20 cellular contexts compared by ENCODE assay signal in genomic region chr5:178216779-178217178, GRCh38. TPM values are rescaled to one million over a fixed set of nuclear protein-coding genes. Genes with fewer than 3 reads are reported as not detected.
DNase-seq lines count a peak whose midpoint lies in the region; ATAC-seq and TF ChIP-seq lines count a peak whose summit lies in the region.
"Had no signal": no experiment of that assay in that cellular context is flagged by ENCODE, and none has a peak within 500 bp of the region (broad histone marks: within the 10 kb centered on the region; RNA-seq: fewer than 3 reads in every experiment).

No MANE protein-coding gene starts in this region.

- no peak overlapping the region for H3K4ac ChIP-seq in mesendoderm (ENCODE audit: low read depth, low read length)

- H4K5ac ChIP-seq in mesendoderm (ENCODE audit: low read length) = no peak overlapping the region

- H3K27ac ChIP-seq in mucosa of rectum (ENCODE audit: low read depth in 2 of 2, low read length in 2 of 2) (peak overlapping the region; percentile 95 to 98), mesendoderm (ENCODE audit: low read depth, low read length) (no peak overlapping the region), thyroid gland (no peak overlapping the region)
- H3K27ac ChIP-seq: BLaER1 treated with 17β-estradiol and CSF1 and Interleukin-3, amounts not matched to agents 10 nM and 100 nM had no signal

- no peak overlapping the region for H3K56ac ChIP-seq in mesendoderm (ENCODE audit: low read length)

- TF ChIP-seq CTCF in CD14-positive monocyte (IDR thresholded peaks at IDR 0.05) = no peak
- no peak for TF ChIP-seq CTCF in WTC11 (IDR thresholded peaks at IDR 0.05)
- no peak for TF ChIP-seq CTCF in thyroid gland (IDR thresholded peaks at IDR 0.05)

- H3K4me1 Mint-ChIP-seq in activated T-cell treated with anti-CD3 and anti-CD28 coated beads, Interleukin-2, amount 50 U/mL, for 24 hours (ENCODE audit: low read depth) = peaks cover 23% of the 10 kb centered on the region
- peaks cover 36% of the 10 kb centered on the region for H3K4me1 Mint-ChIP-seq in CD14-positive monocyte
- peaks cover 13% of the 10 kb centered on the region for H3K4me1 Mint-ChIP-seq in WTC11

- no peak overlapping the region for H3K4me3 ChIP-seq in mucosa of rectum (ENCODE audit: low read length in 2 of 2)
- no peak overlapping the region for H3K4me3 ChIP-seq in mesendoderm (ENCODE audit: low read length)
- H3K4me3 ChIP-seq in thyroid gland (replicated peaks in 1 of 3) = no peak overlapping the region
- H3K4me3 ChIP-seq: BLaER1 treated with 17β-estradiol and CSF1 and Interleukin-3, amounts not matched to agents 10 nM and 100 nM had no signal

- intact Hi-C loops in CD14-positive monocyte (cut with micrococcal nuclease) (no loop called here), thyroid gland (cut with DNase I) (no loop called here)

- H2BK120ac ChIP-seq in mesendoderm (ENCODE audit: low read depth, low read length) = no peak overlapping the region

- peaks cover 96% of the 10 kb centered on the region for H3K36me3 Mint-ChIP-seq in activated T-cell treated with anti-CD3 and anti-CD28 coated beads, Interleukin-2, amount 50 U/mL, for 24 hours (ENCODE audit: low read depth)
- H3K36me3 Mint-ChIP-seq in CD14-positive monocyte (peaks cover 69 to 92% of the 10 kb centered on the region in 2 donors), WTC11 (peaks cover 70% of the 10 kb centered on the region)

- H2AK5ac ChIP-seq in mesendoderm (ENCODE audit: low read length) = no peak overlapping the region

- no peak overlapping the region for H2BK5ac ChIP-seq in mesendoderm (ENCODE audit: low read length)

- H3K9ac ChIP-seq in mucosa of rectum (ENCODE audit: low read depth in 1 of 2, low read length in 2 of 2) (peak overlapping the region; percentile 48 to 55), mesendoderm (ENCODE audit: low read length) (no peak overlapping the region)

- POLR2A ChIA-PET in WTC11 (lab: Charles Lee) = no interaction called here

- H3K27ac Mint-ChIP-seq in activated T-cell treated with anti-CD3 and anti-CD28 coated beads, Interleukin-2, amount 50 U/mL, for 24 hours = peak overlapping the region; percentile 94
- H3K27ac Mint-ChIP-seq in CD14-positive monocyte (peak overlapping the region in 4 of 7 donors; percentile 21 to 73 (median 40)), WTC11 (no peak overlapping the region)

- H3K79me2 ChIP-seq in mesendoderm (ENCODE audit: control insufficient read depth, insufficient read depth, low read length) = no peaks in the 10 kb centered on the region

- no peak overlapping the region for H3K4me2 ChIP-seq in mesendoderm (ENCODE audit: low read length)

- peaks cover 50 to 66% of the 10 kb centered on the region in 2 donors for H3K36me3 ChIP-seq in mucosa of rectum (ENCODE audit: control insufficient read depth in 2 of 2, insufficient read depth in 2 of 2, low read length in 2 of 2)
- peaks cover 23% of the 10 kb centered on the region for H3K36me3 ChIP-seq in mesendoderm (ENCODE audit: control insufficient read depth, insufficient read depth, low read length)
- H3K36me3 ChIP-seq in thyroid gland = peaks cover 44 to 58% of the 10 kb centered on the region in 2 donors

- H3K4me1 ChIP-seq in mucosa of rectum (ENCODE audit: control insufficient read depth in 2 of 2, insufficient read depth in 2 of 2, low read length in 2 of 2) (peaks cover 50 to 53% of the 10 kb centered on the region in 2 donors), mesendoderm (ENCODE audit: control insufficient read depth, low read depth, low read length) (no peaks in the 10 kb centered on the region), thyroid gland (no peaks in the 10 kb centered on the region)

- no peak overlapping the region for H2BK15ac ChIP-seq in mesendoderm (replicated peaks; ENCODE audit: low read depth)

- no peaks in the 10 kb centered on the region for H3K79me1 ChIP-seq in mesendoderm (ENCODE audit: low read length)

- H4K8ac ChIP-seq in mesendoderm (ENCODE audit: low read depth, low read length) = no peak overlapping the region

- CTCF ChIA-PET in WTC11 (lab: Charles Lee) = interaction anchor here (0.6 to 1.2 kb wide), 2 partner anchors 20 to 1873 kb away, joined by 3 read pairs; no protein-coding TSS in a partner anchor

- WGBS in mesendoderm (ENCODE audit: extremely low coverage, insufficient coverage, low lambda C conversion rate) = no CpG with 5 or more reads among the region's 3 CpGs
- 87 to 91% methylated on average over 3 of the region's 3 CpGs for WGBS in thyroid gland, 2 donors

- no peak for ATAC-seq in WTC11

- no peaks in the 10 kb centered on the region for H3K9me3 ChIP-seq in mucosa of rectum (ENCODE audit: control insufficient read depth in 2 of 2, low read length in 2 of 2)
- H3K9me3 ChIP-seq in thyroid gland = no peaks in the 10 kb centered on the region
- H3K9me3 ChIP-seq: BLaER1 treated with 17β-estradiol and CSF1 and Interleukin-3, amounts not matched to agents 10 nM and 100 nM had no signal

- no peak for DNase-seq in activated T-cell treated with anti-CD3 and anti-CD28 coated beads, Interleukin-2, amount 50 U/mL, for 24 hours
- no peak for DNase-seq in activated T-cell treated with anti-CD3 and anti-CD28 coated beads, Interleukin-2, amount 50 U/mL, for 1 hour
- peak; percentile 22 for DNase-seq in CD14-positive monocyte (ENCODE audit: low spot score)
- no peak for DNase-seq in WTC11 (ENCODE audit: low spot score)
- no peak for DNase-seq in mesendoderm
- DNase-seq in nucleus accumbens (lab: John Stamatoyannopoulos, UW) = no peak
- DNase-seq in thyroid gland = no peak
- DNase-seq: 8988T, DMS 273 treated with DMSO at 0.1 percent for 48 hours, H9, IMR-90, NCI-H1417 treated with DMSO at 0.1 percent for 48 hours, NCI-H2029, NCI-H2171 treated with DMSO at 0.1 percent for 48 hours, NCI-H82 had no signal

- H3K27me3 Mint-ChIP-seq in activated T-cell treated with anti-CD3 and anti-CD28 coated beads, Interleukin-2, amount 50 U/mL, for 24 hours = no peaks in the 10 kb centered on the region
- H3K27me3 Mint-ChIP-seq in CD14-positive monocyte (ENCODE audit: low read depth in 3 of 3) (peaks cover 0 to 1% (median 1%) of the 10 kb centered on the region in 3 donors), WTC11 (ENCODE audit: low read depth) (0 out of 2 replicates have a peak, but pooled peaks cover 2% of the 10 kb centered on the region)

- no peak overlapping the region for H3K18ac ChIP-seq in mesendoderm (ENCODE audit: low read length)

- no peak overlapping the region for H3K4me3 Mint-ChIP-seq in activated T-cell treated with anti-CD3 and anti-CD28 coated beads, Interleukin-2, amount 50 U/mL, for 24 hours
- H3K4me3 Mint-ChIP-seq in CD14-positive monocyte (no peak overlapping the region), WTC11 (no peak overlapping the region)
- H3K4me3 Mint-ChIP-seq: H9 had no signal

- no peak for TF ChIP-seq POLR2A in thyroid gland (IDR thresholded peaks at IDR 0.05)

- H3K23ac ChIP-seq in mesendoderm (ENCODE audit: low read length) = no peak overlapping the region

- H3K27me3 ChIP-seq in mucosa of rectum (ENCODE audit: control insufficient read depth in 2 of 2, insufficient read depth in 2 of 2, low read length in 2 of 2) (no peaks in the 10 kb centered on the region), mesendoderm (ENCODE audit: insufficient read depth, low read length, poor library complexity) (no peaks in the 10 kb centered on the region), thyroid gland (no peaks in the 10 kb centered on the region)
- H3K27me3 ChIP-seq: BLaER1 treated with 17β-estradiol and CSF1 and Interleukin-3, amounts not matched to agents 10 nM and 100 nM had no signal

- H3K9me3 Mint-ChIP-seq in activated T-cell treated with anti-CD3 and anti-CD28 coated beads, Interleukin-2, amount 50 U/mL, for 24 hours = no peaks in the 10 kb centered on the region
- H3K9me3 Mint-ChIP-seq in CD14-positive monocyte (peaks cover 0 to 5% (median 0%) of the 10 kb centered on the region in 7 donors), WTC11 (no peaks in the 10 kb centered on the region; the same call in 1 of the 2 replicates)
- H3K9me3 Mint-ChIP-seq: H9 had no signal

TF ChIP-seq in WTC11, 78 proteins besides CTCF, POLR2A, EP300 and RAD21:
- TF ChIP-seq AR (CRISPR knock-in tag; IDR thresholded peaks at IDR 0.05) = 0 out of 2 replicates have a peak, but pooled peaks have one; percentile 38
- TF ChIP-seq TEAD4 (CRISPR knock-in tag; IDR thresholded peaks at IDR 0.05) = no peak

RNA-seq across cellular contexts. Expression of gene HNRNPAB, which starts 12.4 kb away (rescaled TPM):
- polyA plus RNA-seq in CD14-positive monocyte = 10 to 100 TPM; 54.2 to 59.4 TPM
- total RNA-seq in WTC11 (2021) (414 to 457 TPM (median 419 TPM) in 3 replicates), thyroid gland (100 to 1,000 TPM in 2 of 4 donors, 10 to 100 TPM in 2; 65.0 to 111 (median 90.4) TPM)
- polyA plus RNA-seq in mesendoderm (2013, experiment 1 of 2) = 447 TPM
- 445 TPM for polyA plus RNA-seq in mesendoderm (2013, experiment 2 of 2)

RNA-seq across cellular contexts. Expression of gene PHYKPL, which starts 15.8 kb away (rescaled TPM):
- polyA plus RNA-seq in CD14-positive monocyte = 10 to 100 TPM; 39.2 to 43.0 TPM
- total RNA-seq in WTC11 (2021) = 30.9 to 41.7 TPM (median 31.7 TPM) in 3 replicates
- 8.1 TPM for polyA plus RNA-seq in mesendoderm (2013, experiment 1 of 2)
- 6.6 TPM for polyA plus RNA-seq in mesendoderm (2013, experiment 2 of 2)
- total RNA-seq in thyroid gland = 10 to 100 TPM; 61.7 to 90.9 (median 76.0) TPM

RNA-seq across cellular contexts. Expression of gene GMCL2, which starts 29.6 kb away (rescaled TPM):
- polyA plus RNA-seq in CD14-positive monocyte = not detected
- total RNA-seq in WTC11 (2021) (not detected in 3 replicates), thyroid gland (not detected)
- polyA plus RNA-seq in mesendoderm (2013, experiment 1 of 2) = 0.01 TPM
- not detected for polyA plus RNA-seq in mesendoderm (2013, experiment 2 of 2)
- total RNA-seq: H9, HT-29, IMR-90, NCI-H460, RPMI7951 had no signal
- polyA plus RNA-seq: IMR-90 had no signal

Comparison
In these comparisons a context has a peak if more than half of its experiments do, and no peak if none do; other contexts are left out.
1. H3K27ac ChIP-seq: peak in mucosa of rectum (2 of 2); none in mesendoderm (single experiment) and thyroid gland (0 of 3).